In the genomic region with DNA sequence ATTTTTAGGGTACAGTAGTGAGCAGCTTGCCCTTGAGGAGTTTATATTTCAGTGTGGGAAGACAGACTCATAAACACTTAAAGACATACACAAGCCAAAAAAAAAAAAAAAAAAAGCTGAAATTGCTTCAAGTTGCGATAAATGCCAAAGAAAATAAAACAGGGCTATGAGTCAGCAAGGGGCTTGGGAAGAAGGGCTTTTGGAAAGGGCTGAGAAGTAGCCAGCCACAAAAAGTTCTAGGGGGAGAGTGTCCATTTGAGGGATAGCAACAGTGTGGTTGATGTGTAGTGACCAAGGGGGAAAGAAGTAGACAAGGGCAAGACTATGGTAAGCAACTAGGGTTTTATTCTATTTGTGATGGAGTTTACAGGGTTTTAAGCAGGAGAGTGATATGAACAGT, we compare ENCODE assay signal across 1 cellular context.
TF ChIP-seq lines count a peak whose summit lies in the region.

No MANE protein-coding gene starts in this region.

TF ChIP-seq in IMR-90, 13 proteins besides CTCF, POLR2A, EP300 and RAD21 (continued from another document):
- no peak for TF ChIP-seq USF2 (IDR thresholded peaks at IDR 0.05; ENCODE audit: low read depth, low read length)
- no peak for TF ChIP-seq MAZ (IDR thresholded peaks at IDR 0.05; ENCODE audit: borderline replicate concordance, low read depth, low read length)
- TF ChIP-seq FOS (IDR thresholded peaks at IDR 0.05; ENCODE audit: low read depth, low read length): peak; percentile 71
- TF ChIP-seq, protein P1, sequence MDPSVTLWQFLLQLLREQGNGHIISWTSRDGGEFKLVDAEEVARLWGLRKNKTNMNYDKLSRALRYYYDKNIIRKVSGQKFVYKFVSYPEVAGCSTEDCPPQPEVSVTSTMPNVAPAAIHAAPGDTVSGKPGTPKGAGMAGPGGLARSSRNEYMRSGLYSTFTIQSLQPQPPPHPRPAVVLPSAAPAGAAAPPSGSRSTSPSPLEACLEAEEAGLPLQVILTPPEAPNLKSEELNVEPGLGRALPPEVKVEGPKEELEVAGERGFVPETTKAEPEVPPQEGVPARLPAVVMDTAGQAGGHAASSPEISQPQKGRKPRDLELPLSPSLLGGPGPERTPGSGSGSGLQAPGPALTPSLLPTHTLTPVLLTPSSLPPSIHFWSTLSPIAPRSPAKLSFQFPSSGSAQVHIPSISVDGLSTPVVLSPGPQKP (IDR thresholded peaks at IDR 0.05; ENCODE audit: borderline replicate concordance, low read depth, low read length): no peak
- peak; percentile 48 for TF ChIP-seq RCOR1 (IDR thresholded peaks at IDR 0.05; ENCODE audit: insufficient replicate concordance, low read length)
- no peak for TF ChIP-seq CEBPB (IDR thresholded peaks at IDR 0.05; ENCODE audit: low read depth, low read length)
- no peak for TF ChIP-seq CHD1 (IDR thresholded peaks at IDR 0.05; ENCODE audit: low read depth, low read length)
